In genomic region chr7:99580778-99581332, GRCh38 we compare ENCODE assay signal across 10 cellular contexts. TPM values are rescaled to one million over a fixed set of nuclear protein-coding genes. Genes with fewer than 3 reads are reported as not detected.
DNase-seq lines count a peak whose midpoint lies in the region; TF ChIP-seq lines count a peak whose summit lies in the region.
"Not testable (repeated sequence)": the region's sequence is repeated elsewhere in the genome, so short reads cannot be mapped to it uniquely, and the experiment has no call there.
"Had no signal": no experiment of that assay in that cellular context is flagged by ENCODE, and none has a peak within 500 bp of the region (broad histone marks: within the 10 kb centered on the region; RNA-seq: fewer than 3 reads in every experiment).

No MANE protein-coding gene starts in this region.

- 61 to 63% methylated on average over 4 of the region's 4 CpGs for WGBS in lower leg skin, 2 donors

- H4K20me1 ChIP-seq in BLaER1; MM.1S (ENCODE audit: insufficient read depth, low read length); osteoblast (ENCODE audit: insufficient read depth, low read length): not testable (repeated sequence)

- DNase-seq in MM.1S; activated T-cell treated with anti-CD3 and anti-CD28 coated beads, Interleukin-2, amount 50 U/mL, for 24 hours; caudate nucleus (lab: John Stamatoyannopoulos, UW); fibroblast of villous mesenchyme (ENCODE audit: low read depth); lower leg skin (ENCODE audit: low spot score in 2 of 2); osteoblast (ENCODE audit: insufficient read length, low spot score, missing footprints); substantia nigra (lab: John Stamatoyannopoulos, UW): not testable (repeated sequence)

- H3K36me3 ChIP-seq in BLaER1; MM.1S (replicated peaks; ENCODE audit: insufficient read depth, low read length); osteoblast (ENCODE audit: insufficient read depth, low read length): not testable (repeated sequence)

- H3K4me3 Mint-ChIP-seq in activated T-cell treated with anti-CD3 and anti-CD28 coated beads, Interleukin-2, amount 50 U/mL, for 24 hours: peak overlapping the region; percentile 77

- TF ChIP-seq CTCF in MM.1S (IDR thresholded peaks at IDR 0.05; ENCODE audit: low read length); fibroblast of villous mesenchyme (IDR thresholded peaks at IDR 0.05; ENCODE audit: insufficient read depth, low read depth, low read length); lower leg skin (IDR thresholded peaks at IDR 0.05); osteoblast (IDR thresholded peaks at IDR 0.05; ENCODE audit: extremely low read depth, low read depth, low read length): not testable (repeated sequence)

- H3K9me2 ChIP-seq in MM.1S (replicated peaks; ENCODE audit: insufficient read depth, low read length): not testable (repeated sequence)

- intact Hi-C loops in lower leg skin (cut with DNase I; ENCODE audit: low total_unique reads): not testable (repeated sequence)

- H3F3A ChIP-seq in MM.1S (ENCODE audit: insufficient read depth, low read length): peaks cover 33% of the 10 kb centered on the region

- peak overlapping the region; percentile 75 for H3K9ac ChIP-seq in BLaER1
- H3K9ac ChIP-seq in MM.1S (ENCODE audit: low read length): peak overlapping the region; percentile 78

- H3K9me3 Mint-ChIP-seq in activated T-cell treated with anti-CD3 and anti-CD28 coated beads, Interleukin-2, amount 50 U/mL, for 24 hours: not testable (repeated sequence)

- H3K27ac Mint-ChIP-seq in activated T-cell treated with anti-CD3 and anti-CD28 coated beads, Interleukin-2, amount 50 U/mL, for 24 hours: peak overlapping the region; percentile 89

- not testable (repeated sequence) for TF ChIP-seq POLR2A in lower leg skin (IDR thresholded peaks at IDR 0.05)

- H3K4me1 Mint-ChIP-seq in activated T-cell treated with anti-CD3 and anti-CD28 coated beads, Interleukin-2, amount 50 U/mL, for 24 hours (ENCODE audit: low read depth): peaks cover 20% of the 10 kb centered on the region

- H3K27ac ChIP-seq in BLaER1 (peak overlapping the region; percentile 69; the same call in 1 of the 2 replicates), MM.1S (ENCODE audit: low read length) (peak overlapping the region; percentile 86; the same call in 1 of the 2 replicates), caudate nucleus (ENCODE audit: low read depth, low read length) (peak overlapping the region; percentile 71), substantia nigra (ENCODE audit: low read depth, low read length, poor library complexity, severe bottlenecking) (peak overlapping the region; percentile 54)
- not testable (repeated sequence) for H3K27ac ChIP-seq in osteoblast (ENCODE audit: low read depth, low read length)

- H3K4me1 ChIP-seq in BLaER1: peaks cover 28% of the 10 kb centered on the region
- peaks cover 30% of the 10 kb centered on the region for H3K4me1 ChIP-seq in MM.1S (ENCODE audit: low read length)
- peaks cover 17% of the 10 kb centered on the region for H3K4me1 ChIP-seq in osteoblast (ENCODE audit: insufficient read depth, low read length)

- H3K27me3 Mint-ChIP-seq in activated T-cell treated with anti-CD3 and anti-CD28 coated beads, Interleukin-2, amount 50 U/mL, for 24 hours: not testable (repeated sequence)

- not testable (repeated sequence) for H3K36me3 Mint-ChIP-seq in activated T-cell treated with anti-CD3 and anti-CD28 coated beads, Interleukin-2, amount 50 U/mL, for 24 hours (ENCODE audit: low read depth)

- not testable (repeated sequence) for H3K27me3 ChIP-seq in BLaER1; MM.1S (replicated peaks; ENCODE audit: insufficient read depth, low read length); osteoblast (ENCODE audit: insufficient read depth, low read length)

- H3K4me3 ChIP-seq in BLaER1 (peak overlapping the region; percentile 72), MM.1S (ENCODE audit: low read length) (peak overlapping the region; percentile 73), fibroblast of villous mesenchyme (ENCODE audit: low read depth, low read length) (peak overlapping the region; percentile 62), lower leg skin (ENCODE audit: low read depth, poor library complexity, severe bottlenecking) (peak overlapping the region; percentile 31), osteoblast (ENCODE audit: insufficient read depth, low read length) (peak overlapping the region; percentile 76)

- H3K4me2 ChIP-seq in BLaER1 (peak overlapping the region; percentile 97), MM.1S (ENCODE audit: low read depth, low read length) (peak overlapping the region; percentile 100), osteoblast (ENCODE audit: insufficient read depth, low read length) (peak overlapping the region; percentile 94)

- H3K9me3 ChIP-seq in BLaER1; MM.1S (replicated peaks; ENCODE audit: insufficient read depth, low read length); osteoblast (ENCODE audit: low read depth, low read length): not testable (repeated sequence)

- H3K79me2 ChIP-seq in MM.1S (ENCODE audit: low read length); osteoblast (ENCODE audit: insufficient read depth, low read length): not testable (repeated sequence)

- peak overlapping the region; percentile 82 for H2AFZ ChIP-seq in MM.1S (ENCODE audit: low read length)
- H2AFZ ChIP-seq in osteoblast (ENCODE audit: low read length): peak overlapping the region; percentile 92

RNA-seq across cellular contexts. Expression of gene TMEM225B, which starts 17.2 kb away (rescaled TPM):
- total RNA-seq in fibroblast of villous mesenchyme (0.43 and 1.6 TPM in 2 replicates), lower leg skin (1 to 10 TPM; 1.7 to 4.6 (median 2.6) TPM), osteoblast (0.29 and 0.72 TPM in 2 replicates)
- total RNA-seq: G401, LHCN-M2 had no signal

RNA-seq across cellular contexts. Expression of gene ZNF655, which starts 22.4 kb away (rescaled TPM):
- total RNA-seq in fibroblast of villous mesenchyme (75.7 and 88.5 TPM in 2 replicates), lower leg skin (100 to 1,000 TPM; 102 to 261 (median 114) TPM), osteoblast (75.1 and 76.7 TPM in 2 replicates)

RNA-seq across cellular contexts. Expression of gene FAM200A, which starts 28.9 kb away (rescaled TPM):
- total RNA-seq in fibroblast of villous mesenchyme (5.5 and 9.5 TPM in 2 replicates), lower leg skin (1 to 10 TPM; 4.3 to 8.8 (median 6.5) TPM), osteoblast (7.6 and 8.5 TPM in 2 replicates)

RNA-seq across cellular contexts. Expression of gene ZSCAN25, which starts 35.9 kb away (rescaled TPM):
- total RNA-seq in fibroblast of villous mesenchyme (11.9 and 13.4 TPM in 2 replicates), lower leg skin (10 to 100 TPM; 19.4 to 38.0 (median 23.7) TPM), osteoblast (11.9 and 12.7 TPM in 2 replicates)
